ENCODE assay signal across 15 cellular contexts in genomic region chr3:130644600-130645232, GRCh38.
A peak's percentile ranks its signal among the peaks of the same experiment; 100 is the strongest.
DNase-seq lines count a peak whose midpoint lies in the region; ATAC-seq, FAIRE-seq and TF ChIP-seq lines count a peak whose summit lies in the region.
"Had no signal": no experiment of that assay in that cellular context is flagged by ENCODE, and none has a peak within 500 bp of the region (broad histone marks: within the 10 kb centered on the region; RNA-seq: fewer than 3 reads in every experiment).

No MANE protein-coding gene starts in this region.

- H3K9me3 ChIP-seq in K562 (replicated peaks; ENCODE audit: control insufficient read depth, insufficient read depth, low read depth, low read length): no peaks in the 10 kb centered on the region
- H3K9me3 ChIP-seq in esophagus muscularis mucosa: no peaks in the 10 kb centered on the region

- TF ChIP-seq CTCF in K562 (IDR thresholded peaks at IDR 0.05 in 2 of 3, conservative IDR thresholded peaks at IDR 0.05 in 1 of 3; ENCODE audit: insufficient read depth in 2 of 3, low read depth in 1 of 3, low read length in 3 of 3) (no peak), esophagus muscularis mucosa (IDR thresholded peaks at IDR 0.05) (no peak)

- H3K36me3 ChIP-seq in K562 (ENCODE audit: control insufficient read depth, insufficient read depth, low read length) (no peaks in the 10 kb centered on the region), esophagus muscularis mucosa (no peaks in the 10 kb centered on the region)

- no peak overlapping the region for H3K9ac ChIP-seq in K562 (ENCODE audit: insufficient read depth in 1 of 2, low read depth in 2 of 2, low read length in 2 of 2)

- no TSS peak for BruUV-seq in K562 (replicated peaks; lab: Mats Ljungman, UMichigan)

- H3K79me2 ChIP-seq in K562 (ENCODE audit: control insufficient read depth, insufficient read depth, low read length): no peaks in the 10 kb centered on the region

- CTCF ChIA-PET in K562 (lab: Yijun Ruan, JAX; ENCODE audit: low intra/inter-chr PET ratio): no interaction called here

- no peak for TF ChIP-seq RAD21 in K562 (CRISPR knock-in tag; conservative IDR thresholded peaks at IDR 0.05 in 1 of 2, IDR thresholded peaks at IDR 0.05 in 1 of 2)

- in situ Hi-C loops in K562 (cut with MboI): no loop called here

- peak; percentile 14 for DNase-seq in AG20443 (ENCODE audit: low spot score)
- no peak for DNase-seq in K562 (ENCODE audit: extremely low read depth in 1 of 4, low spot score in 3 of 4)
- peak; percentile 12 for DNase-seq in esophagus muscularis mucosa (ENCODE audit: extremely low spot score)
- peak; percentile 10 to 12 for DNase-seq in lung microvascular endothelial cell (ENCODE audit: low read depth in 2 of 2)
- no peak for DNase-seq in NCI-H345 treated with DMSO at 0.1 percent for 48 hours (lab: John Stamatoyannopoulos, UW; ENCODE audit: unreplicated experiment)
- DNase-seq in activated CD8-positive, alpha-beta memory T cell treated with anti-CD3 and anti-CD28 coated beads for 24 hours: no peak
- no peak for DNase-seq in NCI-H446 (lab: John Stamatoyannopoulos, UW)
- DNase-seq: 8988T; CD4-positive, alpha-beta memory T cell had no signal

- WGBS in K562 (ENCODE audit: insufficient coverage, low coverage, missing lambda C conversion rate): 2% methylated on average over 4 of the region's 4 CpGs
- WGBS in esophagus muscularis mucosa: 49% methylated on average over 4 of the region's 4 CpGs

- H3K27me3 ChIP-seq in K562 (ENCODE audit: control insufficient read depth in 2 of 2, insufficient read depth in 2 of 2, low read length in 2 of 2): peaks cover 2 to 11% of the 10 kb centered on the region in 2 experiments; a peak in 4 of 5 replicates
- no peaks in the 10 kb centered on the region for H3K27me3 ChIP-seq in esophagus muscularis mucosa

- H3K4me1 ChIP-seq in K562 (replicated peaks in 1 of 2; ENCODE audit: control insufficient read depth in 2 of 2, insufficient read depth in 2 of 2, low read length in 2 of 2) (no peaks in the 10 kb centered on the region; a peak in 1 of 5 replicates), esophagus muscularis mucosa (no peaks in the 10 kb centered on the region)

- TF ChIP-seq EP300 in K562 (IDR thresholded peaks at IDR 0.05; ENCODE audit: low read length): no peak
- TF ChIP-seq EP300 in esophagus muscularis mucosa (IDR thresholded peaks at IDR 0.05): no peak

- POLR2A ChIA-PET in K562 (lab: Yijun Ruan, JAX): interaction anchor here (0.6 to 0.8 kb wide), 2 partner anchors 9 to 504 kb away, joined by 3 read pairs; no protein-coding TSS in a partner anchor

- FAIRE-seq in K562 (lab: Jason Lieb, UNC): no peak
- FAIRE-seq: G401.6, GM12892, GM19239, HepG2, HTR-8/SVneo had no signal

- no peak for ATAC-seq in K562
- ATAC-seq: HepG2 had no signal

- TF ChIP-seq POLR2A in K562 (conservative IDR thresholded peaks at IDR 0.05): no peak
- no peak for TF ChIP-seq POLR2A in esophagus muscularis mucosa (IDR thresholded peaks at IDR 0.05; ENCODE audit: low read depth)

- H4K20me1 ChIP-seq in K562 (replicated peaks; ENCODE audit: control insufficient read depth, insufficient read depth, low read length): no peaks in the 10 kb centered on the region

- H3K27ac ChIP-seq in K562 (ENCODE audit: extremely low read depth, low read depth, low read length) (no peak overlapping the region), esophagus muscularis mucosa (replicated peaks in 1 of 4) (no peak overlapping the region)
- H3K27ac ChIP-seq: C4-2B had no signal

- no peak overlapping the region for H2AFZ ChIP-seq in K562 (ENCODE audit: low read depth, low read length)

- H3K4me2 ChIP-seq in K562 (ENCODE audit: insufficient read depth, low read length): no peak overlapping the region

- intact Hi-C loops in K562 (cut with micrococcal nuclease): no loop called here
- intact Hi-C loops in esophagus muscularis mucosa (cut with DNase I): no loop called here

- no peaks in the 10 kb centered on the region for H3K9me1 ChIP-seq in K562 (ENCODE audit: control insufficient read depth, insufficient read depth, low read length)

- no peak overlapping the region for H3K4me3 ChIP-seq in K562
- no peak overlapping the region for H3K4me3 ChIP-seq in esophagus muscularis mucosa

TF ChIP-seq in K562, 482 proteins besides CTCF, POLR2A, EP300 and RAD21:
- no peak for TF ChIP-seq IRF1 (CRISPR knock-in tag; IDR thresholded peaks at IDR 0.05; ENCODE audit: borderline replicate concordance)
- peak; percentile 39; the same call in 1 of the 2 replicates for TF ChIP-seq CBFA2T3 (IDR thresholded peaks at IDR 0.05)
- TF ChIP-seq BRD9 (IDR thresholded peaks at IDR 0.05; ENCODE audit: low read depth, partially characterized antibody): no peak
- TF ChIP-seq KAT8 (IDR thresholded peaks at IDR 0.05; ENCODE audit: low read depth): no peak
- TF ChIP-seq PKNOX1 (IDR thresholded peaks at IDR 0.05): peak; percentile 69
- TF ChIP-seq, protein P1, sequence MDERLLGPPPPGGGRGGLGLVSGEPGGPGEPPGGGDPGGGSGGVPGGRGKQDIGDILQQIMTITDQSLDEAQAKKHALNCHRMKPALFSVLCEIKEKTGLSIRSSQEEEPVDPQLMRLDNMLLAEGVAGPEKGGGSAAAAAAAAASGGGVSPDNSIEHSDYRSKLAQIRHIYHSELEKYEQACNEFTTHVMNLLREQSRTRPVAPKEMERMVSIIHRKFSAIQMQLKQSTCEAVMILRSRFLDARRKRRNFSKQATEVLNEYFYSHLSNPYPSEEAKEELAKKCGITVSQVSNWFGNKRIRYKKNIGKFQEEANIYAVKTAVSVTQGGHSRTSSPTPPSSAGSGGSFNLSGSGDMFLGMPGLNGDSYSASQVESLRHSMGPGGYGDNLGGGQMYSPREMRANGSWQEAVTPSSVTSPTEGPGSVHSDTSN (CRISPR knock-in tag; IDR thresholded peaks at IDR 0.05; ENCODE audit: low read depth): no peak
- TF ChIP-seq, protein P1 (tag; conservative IDR thresholded peaks at IDR 0.05; ENCODE audit: low read depth): peak; percentile 61
- TF ChIP-seq MEIS2 (IDR thresholded peaks at IDR 0.05; ENCODE audit: partially characterized antibody): peak; percentile 85
- peak; percentile 83 for TF ChIP-seq HES1 (IDR thresholded peaks at IDR 0.05; ENCODE audit: low read depth)

Comparison
In these comparisons a context has a peak if more than half of its experiments do, and no peak if none do; other contexts are left out.
1. DNase-seq: peak in AG20443 (single experiment), esophagus muscularis mucosa (single experiment) and lung microvascular endothelial cell (2 of 2); none in K562 (0 of 4), NCI-H345 treated with DMSO at 0.1 percent for 48 hours (single experiment), activated CD8-positive, alpha-beta memory T cell treated with anti-CD3 and anti-CD28 coated beads for 24 hours (single experiment) and NCI-H446 (0 of 2).